Comparison of ENCODE assay signal across 19 cellular contexts in the genomic region with DNA sequence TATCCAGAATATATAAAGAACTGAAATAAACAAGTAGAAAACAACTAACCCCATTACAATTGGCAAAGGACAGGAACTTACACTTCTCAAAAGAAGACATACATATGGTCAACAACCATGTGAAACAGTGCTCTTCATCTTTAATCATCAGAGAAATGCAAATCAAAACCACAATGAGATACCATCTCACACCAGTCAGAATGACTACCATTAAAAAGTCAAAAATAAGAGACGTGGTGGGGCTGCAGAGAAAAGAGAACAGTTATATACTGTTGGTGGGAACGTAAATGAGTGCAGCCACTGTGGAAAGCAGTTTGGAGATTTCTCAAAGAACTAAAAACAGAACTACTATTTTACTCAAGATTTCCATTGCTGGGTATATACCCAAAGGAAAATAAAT.
DNase-seq lines count a peak whose midpoint lies in the region; ATAC-seq lines count a peak whose summit lies in the region.
"Had no signal": no experiment of that assay in that cellular context is flagged by ENCODE, and none has a peak within 500 bp of the region (broad histone marks: within the 10 kb centered on the region; RNA-seq: fewer than 3 reads in every experiment).

No MANE protein-coding gene starts in this region.

- H3K4me3 Mint-ChIP-seq in activated CD4-positive, alpha-beta T cell treated with anti-CD3 and anti-CD28 coated beads for 36 hours: no peak overlapping the region
- H3K4me3 Mint-ChIP-seq in stimulated activated effector memory CD8-positive, alpha-beta T cell treated with anti-CD3 and anti-CD28 coated beads, Interleukin-12 subunit alpha, Interleukin-12 subunit beta, amount 100 ng/mL, for 72 hours: no peak overlapping the region
- H3K4me3 Mint-ChIP-seq: HFFc6, neural progenitor cell had no signal

- POLR2A ChIA-PET in activated CD4-positive, alpha-beta T cell treated with anti-CD3 and anti-CD28 coated beads for 36 hours (lab: Charles Lee): no interaction called here

- H3K4me1 Mint-ChIP-seq in activated CD4-positive, alpha-beta T cell treated with anti-CD3 and anti-CD28 coated beads for 36 hours: no peaks in the 10 kb centered on the region
- H3K4me1 Mint-ChIP-seq in stimulated activated effector memory CD8-positive, alpha-beta T cell treated with anti-CD3 and anti-CD28 coated beads, Interleukin-12 subunit alpha, Interleukin-12 subunit beta, amount 100 ng/mL, for 72 hours: no peaks in the 10 kb centered on the region
- H3K4me1 Mint-ChIP-seq: neural progenitor cell had no signal

- ATAC-seq in activated CD4-positive, alpha-beta T cell treated with anti-CD3 and anti-CD28 coated beads for 36 hours: peak; percentile 12
- ATAC-seq in GM21526 (IDR thresholded peaks at IDR 0.05; ENCODE audit: low FRiP score, unreplicated experiment) (peak; percentile 57), HG03159 (IDR thresholded peaks at IDR 0.05; ENCODE audit: unreplicated experiment) (peak; percentile 47)
- ATAC-seq in stimulated activated effector memory CD8-positive, alpha-beta T cell treated with anti-CD3 and anti-CD28 coated beads, Interleukin-12 subunit alpha, Interleukin-12 subunit beta, amount 100 ng/mL, for 72 hours: peak; percentile 73
- ATAC-seq: left lung had no signal

- CTCF ChIA-PET in activated CD4-positive, alpha-beta T cell treated with anti-CD3 and anti-CD28 coated beads for 36 hours (lab: Charles Lee): no interaction called here

- no peaks in the 10 kb centered on the region for H3K36me3 Mint-ChIP-seq in activated CD4-positive, alpha-beta T cell treated with anti-CD3 and anti-CD28 coated beads for 36 hours (ENCODE audit: low read depth)
- no peaks in the 10 kb centered on the region for H3K36me3 Mint-ChIP-seq in stimulated activated effector memory CD8-positive, alpha-beta T cell treated with anti-CD3 and anti-CD28 coated beads, Interleukin-12 subunit alpha, Interleukin-12 subunit beta, amount 100 ng/mL, for 72 hours
- H3K36me3 Mint-ChIP-seq: neural progenitor cell had no signal

- intact Hi-C loops in activated CD4-positive, alpha-beta T cell treated with anti-CD3 and anti-CD28 coated beads for 36 hours (cut with DNase I, micrococcal nuclease): no loop called here

- no peaks in the 10 kb centered on the region for H3K9me3 Mint-ChIP-seq in activated CD4-positive, alpha-beta T cell treated with anti-CD3 and anti-CD28 coated beads for 36 hours (ENCODE audit: low read depth)
- peaks cover 13% of the 10 kb centered on the region for H3K9me3 Mint-ChIP-seq in stimulated activated effector memory CD8-positive, alpha-beta T cell treated with anti-CD3 and anti-CD28 coated beads, Interleukin-12 subunit alpha, Interleukin-12 subunit beta, amount 100 ng/mL, for 72 hours
- H3K9me3 Mint-ChIP-seq: neural progenitor cell had no signal

- DNase-seq in activated CD4-positive, alpha-beta T cell treated with anti-CD3 and anti-CD28 coated beads for 36 hours: no peak
- no peak for DNase-seq in activated CD4-positive, alpha-beta T cell treated with anti-CD3 and anti-CD28 coated beads for 48 hours
- DNase-seq in stimulated activated effector memory CD8-positive, alpha-beta T cell treated with anti-CD3 and anti-CD28 coated beads, Interleukin-12 subunit alpha, Interleukin-12 subunit beta, amount 100 ng/mL, for 72 hours (ENCODE audit: low spot score in 2 of 2): no peak
- no peak for DNase-seq in NCI-H446 (lab: John Stamatoyannopoulos, UW)
- no peak for DNase-seq in activated CD4-positive, alpha-beta T cell treated with anti-CD3 and anti-CD28 coated beads, Interleukin-2, amount 50 U/mL, for 48 hours
- no peak for DNase-seq in activated CD8-positive, alpha-beta memory T cell treated with anti-CD3 and anti-CD28 coated beads for 24 hours
- DNase-seq: activated CD8-positive, alpha-beta memory T cell treated with anti-CD3 and anti-CD28 coated beads, Interleukin-2, amount 50 U/mL, for 4 hours; effector CD4-positive, alpha-beta T cell; esophagus squamous epithelium; HFFc6; Kasumi-1; left lung; NCI-H1092 treated with DMSO at 0.1 percent for 48 hours; NCI-H2081 treated with DMSO at 0.1 percent for 48 hours; NCI-H510A treated with DMSO at 0.1 percent for 48 hours; T-helper 9 cell had no signal

- no peak overlapping the region for H3K27ac Mint-ChIP-seq in activated CD4-positive, alpha-beta T cell treated with anti-CD3 and anti-CD28 coated beads for 36 hours
- H3K27ac Mint-ChIP-seq in stimulated activated effector memory CD8-positive, alpha-beta T cell treated with anti-CD3 and anti-CD28 coated beads, Interleukin-12 subunit alpha, Interleukin-12 subunit beta, amount 100 ng/mL, for 72 hours: no peak overlapping the region
- H3K27ac Mint-ChIP-seq: HFFc6, neural progenitor cell had no signal

- no peaks in the 10 kb centered on the region for H3K27me3 Mint-ChIP-seq in activated CD4-positive, alpha-beta T cell treated with anti-CD3 and anti-CD28 coated beads for 36 hours

Comparison
In these comparisons a context has a peak if more than half of its experiments do, and no peak if none do; other contexts are left out.
1. ATAC-seq: peak in every context shown above with its lines; median percentile 73 in stimulated activated effector memory CD8-positive, alpha-beta T cell treated with anti-CD3 and anti-CD28 coated beads, Interleukin-12 subunit alpha, Interleukin-12 subunit beta, amount 100 ng/mL, for 72 hours; 57 in GM21526; 47 in HG03159; 12 in activated CD4-positive, alpha-beta T cell treated with anti-CD3 and anti-CD28 coated beads for 36 hours.